Comparison of ENCODE assay signal across 20 cellular contexts in the genomic region with DNA sequence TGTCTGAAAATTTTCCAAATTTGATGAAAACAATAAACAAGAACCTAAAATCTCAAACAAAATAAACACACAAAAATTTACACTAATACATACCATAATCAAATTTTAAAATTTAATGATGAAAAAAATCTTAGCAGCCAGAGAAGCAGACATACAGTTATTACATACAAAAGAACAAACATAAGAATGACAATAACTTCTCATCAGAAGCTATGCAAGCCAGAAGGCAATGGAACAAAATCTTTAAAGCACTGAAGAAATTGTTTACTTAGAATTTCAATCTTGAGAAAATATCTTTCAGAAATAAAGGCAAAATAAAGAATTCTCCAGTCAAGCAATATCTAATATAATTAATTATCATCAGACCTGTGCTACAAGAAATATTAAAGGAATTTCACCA.
"Had no signal": no experiment of that assay in that cellular context is flagged by ENCODE, and none has a peak within 500 bp of the region (broad histone marks: within the 10 kb centered on the region; RNA-seq: fewer than 3 reads in every experiment).

No MANE protein-coding gene starts in this region.

- H3K36me3 ChIP-seq: MG63 had no signal

- DNase-seq: KBM-7, MG63, NCI-H1092, NCI-H1105 treated with DMSO at 0.1 percent for 48 hours, NCI-H1417 treated with DMSO at 0.1 percent for 48 hours, NCI-H146, NCI-H1694 treated with DMSO at 0.1 percent for 48 hours, NCI-H1930, NCI-H2081, NCI-H2107, NCI-H2227 treated with DMSO at 0.1 percent for 48 hours, NCI-H524, NCI-H526 treated with DMSO at 0.1 percent for 48 hours, NCI-H774, SHP77, SK-N-SH, SW 1271 had no signal

- H3K4me3 ChIP-seq: MG63 had no signal

- H3K9me3 ChIP-seq: MG63 had no signal

- FAIRE-seq: HTR-8/SVneo had no signal

- H3K27ac ChIP-seq: HL-60, RWPE1 had no signal
